In genomic region chr4:187433141-187433540, GRCh38 we compare ENCODE assay signal across 28 cellular contexts.
"Had no signal": no experiment of that assay in that cellular context is flagged by ENCODE, and none has a peak within 500 bp of the region (broad histone marks: within the 10 kb centered on the region; RNA-seq: fewer than 3 reads in every experiment).

No MANE protein-coding gene starts in this region.

- ATAC-seq: activated CD8-positive, alpha-beta T cell treated with anti-CD3 and anti-CD28 coated beads for 36 hours; activated naive CD8-positive, alpha-beta T cell treated with anti-CD3 and anti-CD28 coated beads, Interleukin-2, amount 50 U/mL, for 24 hours; activated T-cell treated with anti-CD3 and anti-CD28 coated beads, Interleukin-2, amount 50 U/mL, for 4 hours; activated T-cell treated with anti-CD3 and anti-CD28 coated beads, Interleukin-2, amount 50 U/mL, for 72 hours; activated T-helper 17 cell treated with anti-CD3 and anti-CD28 coated beads, Interleukin-2, amount 50 U/mL, for 72 hours had no signal

- H3K4me1 ChIP-seq: ascending aorta had no signal

- DNase-seq: activated B cell treated with CpG ODN at 0.5 μM for 24 hours; activated CD4-positive, alpha-beta memory T cell treated with anti-CD3 and anti-CD28 coated beads for 36 hours; activated CD4-positive, alpha-beta T cell treated with anti-CD3 and anti-CD28 coated beads for 4 hours; activated CD4-positive, alpha-beta T cell treated with anti-CD3 and anti-CD28 coated beads, Interleukin-2, amount 10 ng/mL, durations not matched to agents 24 days and 14 days; activated CD4-positive, alpha-beta T cell treated with anti-CD3 and anti-CD28 coated beads, Interleukin-2, amount 50 U/mL, for 1 hour; activated CD4-positive, alpha-beta T cell treated with anti-CD3 and anti-CD28 coated beads, Interleukin-2, amount 50 U/mL, for 4 hours; activated CD4-positive, CD25-positive, alpha-beta regulatory T cell treated with anti-CD3 and anti-CD28 coated beads, Interleukin-2, amount 50 U/mL, for 72 hours; activated CD8-positive, alpha-beta memory T cell treated with anti-CD3 and anti-CD28 coated beads, Interleukin-2, amount 50 U/mL, for 4 hours; activated CD8-positive, alpha-beta T cell treated with anti-CD3 and anti-CD28 coated beads for 36 hours; activated effector memory CD4-positive, alpha-beta T cell treated with anti-CD3 and anti-CD28 coated beads, Interleukin-2, amount 50 U/mL, for 16 hours; activated gamma-delta T cell treated with Interleukin-2 at 50 U/mL for 16 hours; activated naive CD4-positive, alpha-beta T cell; activated naive CD4-positive, alpha-beta T cell treated with anti-CD3 and anti-CD28 coated beads for 36 hours; activated naive CD8-positive, alpha-beta T cell treated with anti-CD3 and anti-CD28 coated beads, Interleukin-2, amount 10 ng/mL, durations not matched to agents 7 days and 5 days; activated naive CD8-positive, alpha-beta T cell treated with anti-CD3 and anti-CD28 coated beads, Interleukin-2, amount 50 U/mL, for 24 hours; activated T-cell treated with anti-CD3 and anti-CD28 coated beads for 4 hours; activated T-cell treated with anti-CD3 and anti-CD28 coated beads, Interleukin-2, amount 50 U/mL, for 1 hour; activated T-cell treated with anti-CD3 and anti-CD28 coated beads, Interleukin-2, amount 50 U/mL, for 4 hours; activated T-cell treated with anti-CD3 and anti-CD28 coated beads, Interleukin-2, amount 50 U/mL, for 72 hours; amygdala; anterior cingulate cortex; central memory CD4-positive, alpha-beta T cell; T-helper 1 cell; T-helper 2 cell; T-helper 9 cell had no signal

- H3K27me3 ChIP-seq: ascending aorta had no signal

- H3K27ac ChIP-seq: ascending aorta, VCaP had no signal
